In the genomic region with DNA sequence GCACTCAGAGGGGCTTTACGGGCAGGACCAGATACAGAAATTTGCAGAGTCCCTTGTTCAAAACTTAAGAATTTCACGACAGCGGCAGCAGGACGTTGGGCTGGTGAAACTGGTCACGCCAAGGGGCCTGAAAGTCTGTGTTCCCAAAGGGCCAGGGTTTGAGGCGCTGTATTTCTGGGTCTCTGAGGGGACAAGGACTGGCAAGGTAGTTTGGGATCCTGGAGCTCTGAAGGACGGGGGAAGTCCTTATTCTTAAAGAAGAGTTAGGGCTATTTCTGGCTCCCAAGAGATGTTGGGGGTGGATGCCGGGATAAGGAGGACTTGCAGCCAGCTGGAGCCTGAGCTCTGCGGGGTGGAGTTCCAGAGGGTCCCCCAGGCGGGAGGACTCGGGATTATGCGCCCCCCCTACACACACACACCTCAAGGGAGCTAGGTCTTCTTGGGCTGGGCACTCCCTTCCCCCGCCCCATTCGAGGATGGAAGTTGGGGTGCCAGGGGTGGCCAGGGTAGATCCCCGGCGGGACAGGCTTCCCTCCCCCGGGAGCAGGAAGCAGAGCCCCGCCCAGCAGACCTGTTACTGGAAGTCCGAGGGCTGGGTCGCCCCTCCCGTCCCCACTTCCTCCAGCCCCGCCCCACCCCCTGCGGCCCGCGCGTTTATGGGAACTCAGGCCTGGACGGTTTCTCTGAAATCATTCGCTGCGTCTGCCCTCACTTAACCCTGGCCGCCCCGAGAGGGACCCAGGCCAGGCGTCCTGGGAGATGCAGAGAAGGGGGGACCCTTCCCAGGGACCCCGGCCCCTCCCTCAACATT, we compare ENCODE assay signal across 1 cellular context.
A peak's percentile ranks its signal among the peaks of the same experiment; 100 is the strongest.
TF ChIP-seq lines count a peak whose summit lies in the region.

No MANE protein-coding gene starts in this region.

TF ChIP-seq in SK-N-SH, 30 proteins besides CTCF, POLR2A, EP300 and RAD21:
- TF ChIP-seq, protein P1, sequence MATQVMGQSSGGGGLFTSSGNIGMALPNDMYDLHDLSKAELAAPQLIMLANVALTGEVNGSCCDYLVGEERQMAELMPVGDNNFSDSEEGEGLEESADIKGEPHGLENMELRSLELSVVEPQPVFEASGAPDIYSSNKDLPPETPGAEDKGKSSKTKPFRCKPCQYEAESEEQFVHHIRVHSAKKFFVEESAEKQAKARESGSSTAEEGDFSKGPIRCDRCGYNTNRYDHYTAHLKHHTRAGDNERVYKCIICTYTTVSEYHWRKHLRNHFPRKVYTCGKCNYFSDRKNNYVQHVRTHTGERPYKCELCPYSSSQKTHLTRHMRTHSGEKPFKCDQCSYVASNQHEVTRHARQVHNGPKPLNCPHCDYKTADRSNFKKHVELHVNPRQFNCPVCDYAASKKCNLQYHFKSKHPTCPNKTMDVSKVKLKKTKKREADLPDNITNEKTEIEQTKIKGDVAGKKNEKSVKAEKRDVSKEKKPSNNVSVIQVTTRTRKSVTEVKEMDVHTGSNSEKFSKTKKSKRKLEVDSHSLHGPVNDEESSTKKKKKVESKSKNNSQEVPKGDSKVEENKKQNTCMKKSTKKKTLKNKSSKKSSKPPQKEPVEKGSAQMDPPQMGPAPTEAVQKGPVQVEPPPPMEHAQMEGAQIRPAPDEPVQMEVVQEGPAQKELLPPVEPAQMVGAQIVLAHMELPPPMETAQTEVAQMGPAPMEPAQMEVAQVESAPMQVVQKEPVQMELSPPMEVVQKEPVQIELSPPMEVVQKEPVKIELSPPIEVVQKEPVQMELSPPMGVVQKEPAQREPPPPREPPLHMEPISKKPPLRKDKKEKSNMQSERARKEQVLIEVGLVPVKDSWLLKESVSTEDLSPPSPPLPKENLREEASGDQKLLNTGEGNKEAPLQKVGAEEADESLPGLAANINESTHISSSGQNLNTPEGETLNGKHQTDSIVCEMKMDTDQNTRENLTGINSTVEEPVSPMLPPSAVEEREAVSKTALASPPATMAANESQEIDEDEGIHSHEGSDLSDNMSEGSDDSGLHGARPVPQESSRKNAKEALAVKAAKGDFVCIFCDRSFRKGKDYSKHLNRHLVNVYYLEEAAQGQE (IDR thresholded peaks at IDR 0.05; ENCODE audit: low read depth, low read length), result 0 out of 2 replicates have a peak, but pooled peaks have one; percentile 15
- TF ChIP-seq, protein P2, sequence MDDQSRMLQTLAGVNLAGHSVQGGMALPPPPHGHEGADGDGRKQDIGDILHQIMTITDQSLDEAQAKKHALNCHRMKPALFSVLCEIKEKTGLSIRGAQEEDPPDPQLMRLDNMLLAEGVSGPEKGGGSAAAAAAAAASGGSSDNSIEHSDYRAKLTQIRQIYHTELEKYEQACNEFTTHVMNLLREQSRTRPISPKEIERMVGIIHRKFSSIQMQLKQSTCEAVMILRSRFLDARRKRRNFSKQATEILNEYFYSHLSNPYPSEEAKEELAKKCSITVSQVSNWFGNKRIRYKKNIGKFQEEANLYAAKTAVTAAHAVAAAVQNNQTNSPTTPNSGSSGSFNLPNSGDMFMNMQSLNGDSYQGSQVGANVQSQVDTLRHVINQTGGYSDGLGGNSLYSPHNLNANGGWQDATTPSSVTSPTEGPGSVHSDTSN (IDR thresholded peaks at IDR 0.05), result no peak
- TF ChIP-seq NRF1 (IDR thresholded peaks at IDR 0.05; ENCODE audit: low read depth, low read length) (no peak), EZH2phosphoT487 (IDR thresholded peaks at IDR 0.05; ENCODE audit: borderline replicate concordance, low read depth) (no peak), SIN3A (IDR thresholded peaks at IDR 0.05; ENCODE audit: borderline replicate concordance, low read depth, low read length) (no peak), RXRA (IDR thresholded peaks at IDR 0.05; ENCODE audit: borderline replicate concordance, low read depth) (peak; percentile 62; the same call in 1 of the 2 replicates), SMC3 (IDR thresholded peaks at IDR 0.05; ENCODE audit: low read depth, low read length) (no peak), NFIC (IDR thresholded peaks at IDR 0.05; ENCODE audit: borderline replicate concordance) (peak; percentile 21; the same call in 1 of the 2 replicates), FOSL2 (IDR thresholded peaks at IDR 0.05; ENCODE audit: borderline replicate concordance, low read depth) (no peak)
- TF ChIP-seq, protein P3, sequence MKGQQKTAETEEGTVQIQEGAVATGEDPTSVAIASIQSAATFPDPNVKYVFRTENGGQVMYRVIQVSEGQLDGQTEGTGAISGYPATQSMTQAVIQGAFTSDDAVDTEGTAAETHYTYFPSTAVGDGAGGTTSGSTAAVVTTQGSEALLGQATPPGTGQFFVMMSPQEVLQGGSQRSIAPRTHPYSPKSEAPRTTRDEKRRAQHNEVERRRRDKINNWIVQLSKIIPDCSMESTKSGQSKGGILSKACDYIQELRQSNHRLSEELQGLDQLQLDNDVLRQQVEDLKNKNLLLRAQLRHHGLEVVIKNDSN (IDR thresholded peaks at IDR 0.05; ENCODE audit: borderline replicate concordance, low read depth), result peak; percentile 31; the same call in 1 of the 2 replicates
